ENCODE assay signal across 2 cellular contexts in the genomic region with DNA sequence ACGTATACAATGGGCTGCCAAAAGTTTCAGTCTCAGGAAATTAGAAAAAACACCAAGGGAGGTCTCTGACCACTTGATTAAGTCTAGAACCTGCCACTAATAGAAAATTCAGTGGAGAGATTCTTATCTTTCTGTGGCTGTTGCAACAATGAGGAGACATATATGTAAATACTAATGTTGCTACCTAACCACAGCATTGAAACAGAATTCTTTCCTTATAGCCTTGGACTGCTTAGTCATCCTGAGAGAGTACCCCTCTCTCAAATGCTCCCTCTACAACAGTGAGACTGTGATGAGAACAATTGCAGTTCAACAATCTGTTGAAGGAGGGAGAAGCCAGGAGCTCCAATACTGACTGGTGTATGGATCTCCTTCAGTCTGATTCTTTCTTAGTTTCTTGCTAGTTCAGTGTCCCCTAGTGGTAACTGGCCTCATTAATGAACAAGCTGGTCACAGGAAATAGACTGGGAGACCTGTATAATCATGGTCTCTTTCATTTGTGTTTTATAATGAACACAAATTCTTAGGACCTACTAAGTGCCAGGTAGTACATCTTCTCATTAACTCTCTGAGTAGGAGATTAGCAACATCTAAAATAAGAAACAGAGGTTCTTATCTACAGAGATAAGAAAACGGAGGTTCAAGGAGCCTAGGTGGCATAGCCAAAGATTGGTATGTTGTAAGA.
TF ChIP-seq lines count a peak whose summit lies in the region.

No MANE protein-coding gene starts in this region.

TF ChIP-seq in HCT116, 20 proteins besides CTCF, POLR2A, EP300 and RAD21:
- TF ChIP-seq POLR2AphosphoS5 (IDR thresholded peaks at IDR 0.05; ENCODE audit: low read depth, low read length): peak; percentile 37; the same call in 1 of the 2 replicates
- TF ChIP-seq, protein P1, sequence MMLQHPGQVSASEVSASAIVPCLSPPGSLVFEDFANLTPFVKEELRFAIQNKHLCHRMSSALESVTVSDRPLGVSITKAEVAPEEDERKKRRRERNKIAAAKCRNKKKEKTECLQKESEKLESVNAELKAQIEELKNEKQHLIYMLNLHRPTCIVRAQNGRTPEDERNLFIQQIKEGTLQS (IDR thresholded peaks at IDR 0.05): no peak
- peak; percentile 42 for TF ChIP-seq YY1 (IDR thresholded peaks at IDR 0.05; ENCODE audit: extremely low read depth, insufficient replicate concordance, low read depth, low read length)

TF ChIP-seq in H1, 55 proteins besides CTCF, POLR2A, EP300 and RAD21:
- TF ChIP-seq BRCA1 (IDR thresholded peaks at IDR 0.05; ENCODE audit: low read depth, low read length) (no peak), NRF1 (IDR thresholded peaks at IDR 0.05; ENCODE audit: low read depth, low read length) (no peak)
TF ChIP-seq in H1: peak in this region for 0.
